In the genomic region with DNA sequence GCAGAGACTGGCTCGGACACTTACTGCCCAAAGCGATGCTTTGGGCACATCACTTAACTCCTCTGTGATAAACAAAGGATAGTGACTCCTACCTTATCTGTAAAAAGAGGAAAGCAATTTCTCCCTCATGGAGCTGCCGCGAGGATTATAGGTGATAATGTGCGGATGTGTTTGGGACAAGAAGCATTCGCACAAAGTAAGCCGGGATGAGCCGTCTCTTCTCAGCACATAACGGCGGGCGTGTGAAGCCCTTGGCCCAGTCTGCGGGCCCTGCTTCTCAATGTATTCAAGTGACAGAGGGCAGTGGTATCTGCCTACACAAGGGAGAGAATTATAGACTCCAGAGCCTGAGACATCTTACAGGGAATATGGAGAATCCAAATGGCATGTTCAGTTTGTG, we compare ENCODE assay signal across 17 cellular contexts.
DNase-seq lines count a peak whose midpoint lies in the region; ATAC-seq, FAIRE-seq and TF ChIP-seq lines count a peak whose summit lies in the region.
"Had no signal": no experiment of that assay in that cellular context is flagged by ENCODE, and none has a peak within 500 bp of the region (broad histone marks: within the 10 kb centered on the region; RNA-seq: fewer than 3 reads in every experiment).

No MANE protein-coding gene starts in this region.

- no peaks in the 10 kb centered on the region for H3K36me3 Mint-ChIP-seq in GM23338 (ENCODE audit: low read depth)
- H3K36me3 Mint-ChIP-seq: CD4-positive, alpha-beta memory T cell had no signal

- no peak overlapping the region for H3K56ac ChIP-seq in mesendoderm (ENCODE audit: low read length)

- H2AFZ ChIP-seq in GM23338 (peak overlapping the region; percentile 84; the same call in 1 of the 2 replicates), HepG2 (ENCODE audit: low read length) (no peak overlapping the region)
- H2AFZ ChIP-seq: GM23248 had no signal

- H3K23ac ChIP-seq in mesendoderm (ENCODE audit: low read length), result no peak overlapping the region

- no peak overlapping the region for H2BK5ac ChIP-seq in mesendoderm (ENCODE audit: low read length)

- POLR2A ChIA-PET in HepG2 (lab: Yijun Ruan, JAX), result no interaction called here

- H3K4ac ChIP-seq in mesendoderm (ENCODE audit: low read depth, low read length), result no peak overlapping the region

- H4K20me1 ChIP-seq in GM23338 (replicated peaks; ENCODE audit: insufficient read depth) (no peaks in the 10 kb centered on the region), HepG2 (ENCODE audit: insufficient read depth, low read length) (no peaks in the 10 kb centered on the region)

- H3K9ac ChIP-seq in mesendoderm (ENCODE audit: low read length) (no peak overlapping the region), HepG2 (ENCODE audit: insufficient read depth, low read depth, low read length) (no peak overlapping the region)
- H3K9ac ChIP-seq: GM23248 had no signal

- H3K4me3 Mint-ChIP-seq in GM23338, result no peak overlapping the region
- H3K4me3 Mint-ChIP-seq: CD4-positive, alpha-beta memory T cell; H9 had no signal

- peak; percentile 24 for ATAC-seq in left ventricle myocardium superior
- ATAC-seq in heart right ventricle, result no peak
- ATAC-seq in GM23338, result no peak; the same call in 2 of the 3 replicates
- ATAC-seq in HepG2, result no peak
- ATAC-seq: GM12878, HCT116 had no signal

- H3K9me3 ChIP-seq in heart right ventricle (no peaks in the 10 kb centered on the region), HepG2 (ENCODE audit: low read length) (peaks cover 87% of the 10 kb centered on the region)

- H3K4me3 ChIP-seq in heart right ventricle, result no peak overlapping the region
- no peak overlapping the region for H3K4me3 ChIP-seq in GM23338
- no peak overlapping the region for H3K4me3 ChIP-seq in mesendoderm (ENCODE audit: low read length)
- no peak overlapping the region for H3K4me3 ChIP-seq in HepG2 (replicated peaks in 1 of 3; ENCODE audit: insufficient read depth in 1 of 3, low read depth in 2 of 3, low read length in 3 of 3)
- H3K4me3 ChIP-seq: GM12878, GM23248 had no signal

- H3K18ac ChIP-seq in mesendoderm (ENCODE audit: low read length), result no peak overlapping the region

- 30 to 36% methylated on average over 12 of the region's 12 CpGs for WGBS in heart right ventricle, 2 donors
- WGBS in mesendoderm (ENCODE audit: extremely low coverage, insufficient coverage, low lambda C conversion rate), result no CpG with 5 or more reads among the region's 12 CpGs
- WGBS in HepG2 (ENCODE audit: low lambda C conversion rate), result 56% methylated on average over 12 of the region's 12 CpGs

- no peaks in the 10 kb centered on the region for H3F3A ChIP-seq in GM23338 (replicated peaks; ENCODE audit: low read depth)

- no TSS peak for BruUV-seq in HepG2 (replicated peaks; lab: Mats Ljungman, UMichigan)

- peaks cover 0 to 11% (median 0%) of the 10 kb centered on the region in 9 donors for H3K4me1 ChIP-seq in heart right ventricle
- no peaks in the 10 kb centered on the region for H3K4me1 ChIP-seq in GM23338 (ENCODE audit: insufficient read depth)
- no peaks in the 10 kb centered on the region for H3K4me1 ChIP-seq in mesendoderm (ENCODE audit: control insufficient read depth, low read depth, low read length)
- H3K4me1 ChIP-seq in HepG2 (ENCODE audit: insufficient read depth, low read length), result no peaks in the 10 kb centered on the region

- no peaks in the 10 kb centered on the region for H3K9me3 Mint-ChIP-seq in GM23338

- no peak for TF ChIP-seq POLR2A in HepG2 (IDR thresholded peaks at IDR 0.05; ENCODE audit: insufficient read depth in 1 of 2, low read depth in 2 of 2, low read length in 2 of 2)

- no peaks in the 10 kb centered on the region for H3K79me1 ChIP-seq in mesendoderm (ENCODE audit: low read length)

- TF ChIP-seq CTCF in heart right ventricle (IDR thresholded peaks at IDR 0.05) (no peak), GM23338 (conservative IDR thresholded peaks at IDR 0.05; ENCODE audit: low read depth in 2 of 2) (no peak), HepG2 (CRISPR knock-in tag; IDR thresholded peaks at IDR 0.05) (no peak)

- H3K27ac ChIP-seq in heart right ventricle (no peak overlapping the region), GM23338 (ENCODE audit: low read depth) (no peak overlapping the region), mesendoderm (ENCODE audit: low read depth, low read length) (no peak overlapping the region), HepG2 (ENCODE audit: extremely low read length, insufficient read depth, low read length) (no peak overlapping the region)
- H3K27ac ChIP-seq: GM23248 had no signal

- H3K4me1 Mint-ChIP-seq in GM23338, result peaks cover 5% of the 10 kb centered on the region; the same call in 2 of the 3 replicates
- H3K4me1 Mint-ChIP-seq: CD4-positive, alpha-beta memory T cell had no signal

- H2BK120ac ChIP-seq in mesendoderm (ENCODE audit: low read depth, low read length), result no peak overlapping the region

- no peaks in the 10 kb centered on the region for H3K27me3 Mint-ChIP-seq in GM23338 (ENCODE audit: insufficient read depth, low read depth, poor library complexity)

- in situ Hi-C loops in HepG2 (cut with HindIII; ENCODE audit: extremely low pct_ligation_motif_present, low pct_unique_long_range_greater_than_20kb), result no loop called here

- no peaks in the 10 kb centered on the region for H3K27me3 ChIP-seq in heart right ventricle
- no peaks in the 10 kb centered on the region for H3K27me3 ChIP-seq in GM23338 (ENCODE audit: insufficient read depth)
- H3K27me3 ChIP-seq in mesendoderm (ENCODE audit: insufficient read depth, low read length, poor library complexity), result no peaks in the 10 kb centered on the region
- no peaks in the 10 kb centered on the region for H3K27me3 ChIP-seq in HepG2 (ENCODE audit: control insufficient read depth in 1 of 2, insufficient read depth in 2 of 2, low read length in 2 of 2)

- no peak overlapping the region for H4K5ac ChIP-seq in mesendoderm (ENCODE audit: low read length)

- intact Hi-C loops in left ventricle myocardium superior (cut with micrococcal nuclease), result no loop called here
- intact Hi-C loops in heart right ventricle (cut with DNase I), result no loop called here
- intact Hi-C loops in HepG2 (cut with micrococcal nuclease; ENCODE audit: unreplicated experiment), result no loop called here

- no peak for DNase-seq in left ventricle myocardium superior
- no peak for DNase-seq in heart right ventricle
- no peak for DNase-seq in GM23338 (ENCODE audit: low spot score)
- DNase-seq in mesendoderm, result peak; percentile 26
- DNase-seq in HepG2 (ENCODE audit: low spot score), result no peak
- DNase-seq in MV-4-11 (lab: John Stamatoyannopoulos, UW), result no peak
- DNase-seq: C1 segment of cervical spinal cord; Calu3; CD4-positive, alpha-beta memory T cell; COR-L47; DMS79 treated with DMSO at 0.1 percent for 48 hours; GM23248; H9 had no signal

- H2AK5ac ChIP-seq in mesendoderm (ENCODE audit: low read length), result no peak overlapping the region

- H3K27ac Mint-ChIP-seq in GM23338, result no peak overlapping the region
- H3K27ac Mint-ChIP-seq: CD4-positive, alpha-beta memory T cell had no signal

- H3K36me3 ChIP-seq in heart right ventricle (no peaks in the 10 kb centered on the region), GM23338 (ENCODE audit: insufficient read depth) (no peaks in the 10 kb centered on the region), mesendoderm (ENCODE audit: control insufficient read depth, insufficient read depth, low read length) (no peaks in the 10 kb centered on the region), HepG2 (replicated peaks in 1 of 2; ENCODE audit: control insufficient read depth in 1 of 2, insufficient read depth in 2 of 2, low read length in 2 of 2) (no peaks in the 10 kb centered on the region)

- no peaks in the 10 kb centered on the region for H3K9me2 ChIP-seq in GM23338 (ENCODE audit: insufficient read depth)

- FAIRE-seq in HepG2 (lab: Jason Lieb, UNC), result no peak
- FAIRE-seq: G401.6, GM12878, GM19239 had no signal

- no peak overlapping the region for H4K8ac ChIP-seq in mesendoderm (ENCODE audit: low read depth, low read length)

- H3K79me2 ChIP-seq in GM23338 (replicated peaks; ENCODE audit: insufficient read depth) (no peaks in the 10 kb centered on the region), mesendoderm (ENCODE audit: control insufficient read depth, insufficient read depth, low read length) (no peaks in the 10 kb centered on the region), HepG2 (ENCODE audit: insufficient read depth, low read length) (no peaks in the 10 kb centered on the region)

- TF ChIP-seq EP300 in HepG2 (IDR thresholded peaks at IDR 0.05; ENCODE audit: low read depth in 2 of 2, low read length in 2 of 2) (no peak), HepG2 (CRISPR knock-in tag; IDR thresholded peaks at IDR 0.05; ENCODE audit: borderline replicate concordance) (no peak)

- CTCF ChIA-PET in HepG2 (lab: Yijun Ruan, JAX; ENCODE audit: low intra/inter-chr PET ratio, low total read pairs), result no interaction called here

- no peak overlapping the region for H2BK15ac ChIP-seq in mesendoderm (replicated peaks; ENCODE audit: low read depth)

- no peak for TF ChIP-seq RAD21 in HepG2 (CRISPR knock-in tag; IDR thresholded peaks at IDR 0.05)

- H3K4me2 ChIP-seq in GM23338, result no peak overlapping the region
- H3K4me2 ChIP-seq in mesendoderm (ENCODE audit: low read length), result no peak overlapping the region
- no peak overlapping the region for H3K4me2 ChIP-seq in HepG2 (ENCODE audit: low read depth, low read length)

TF ChIP-seq in HepG2, 621 proteins besides CTCF, POLR2A, EP300 and RAD21 (continues in another document):
- TF ChIP-seq KLF13 (CRISPR knock-in tag; IDR thresholded peaks at IDR 0.05) (no peak), ARID2 (CRISPR knock-in tag; IDR thresholded peaks at IDR 0.05; ENCODE audit: borderline replicate concordance) (no peak)
